In the genomic region with DNA sequence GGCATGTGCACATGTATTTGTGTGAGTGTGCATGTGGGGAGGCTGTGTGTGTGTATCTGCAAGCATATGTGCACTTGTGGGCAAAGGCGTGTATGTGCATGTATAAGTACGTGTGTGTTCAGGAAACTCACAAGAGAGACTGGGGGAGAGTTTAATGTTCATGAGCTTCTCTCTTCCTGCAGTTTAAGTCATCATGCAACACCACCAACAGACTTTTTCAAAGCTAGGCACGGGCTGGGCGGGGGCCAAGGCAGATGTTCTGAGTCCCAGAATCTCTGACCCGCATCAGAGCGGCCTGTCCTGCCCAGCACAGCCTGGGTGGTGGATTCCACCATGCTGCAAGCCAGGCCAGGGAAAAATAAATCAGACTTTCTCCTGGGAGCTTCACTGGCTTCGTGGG, we compare ENCODE assay signal across 8 cellular contexts.
DNase-seq lines count a peak whose midpoint lies in the region; ATAC-seq, FAIRE-seq and TF ChIP-seq lines count a peak whose summit lies in the region.

No MANE protein-coding gene starts in this region.

- H3K27ac ChIP-seq in foreskin keratinocyte (no peak overlapping the region), sigmoid colon (peak overlapping the region; percentile 74 to 85 (median 80))

- peak overlapping the region; percentile 70 for H3K4me3 Mint-ChIP-seq in activated CD4-positive, alpha-beta memory T cell treated with anti-CD3 and anti-CD28 coated beads, Interleukin-2, amount 10 ng/mL, durations not matched to agents 7 days and 5 days
- no peak overlapping the region for H3K4me3 Mint-ChIP-seq in Caco-2 (ENCODE audit: unreplicated experiment)

- DNase-seq in GM12891 (ENCODE audit: insufficient read length, low spot score) (no peak), foreskin keratinocyte (peak; percentile 31 to 41), sigmoid colon (no peak), NCI-H1436 treated with DMSO at 0.1 percent for 48 hours (lab: John Stamatoyannopoulos, UW) (no peak), Caco-2 (no peak), BE2C (no peak), NCI-H524 (lab: John Stamatoyannopoulos, UW) (no peak)
- no peak for DNase-seq in activated CD4-positive, alpha-beta memory T cell treated with anti-CD3 and anti-CD28 coated beads, Interleukin-2, amount 10 ng/mL, durations not matched to agents 7 days and 5 days

- 55 to 72% methylated on average over 7 of the region's 7 CpGs for WGBS in sigmoid colon, 2 donors

- TF ChIP-seq EP300 in sigmoid colon (IDR thresholded peaks at IDR 0.05): no peak

- H3K4me1 Mint-ChIP-seq in activated CD4-positive, alpha-beta memory T cell treated with anti-CD3 and anti-CD28 coated beads, Interleukin-2, amount 10 ng/mL, durations not matched to agents 7 days and 5 days: peaks cover 37% of the 10 kb centered on the region
- H3K4me1 Mint-ChIP-seq in Caco-2 (ENCODE audit: low read depth, unreplicated experiment): no peaks in the 10 kb centered on the region

- no peaks in the 10 kb centered on the region for H3K9me3 Mint-ChIP-seq in activated CD4-positive, alpha-beta memory T cell treated with anti-CD3 and anti-CD28 coated beads, Interleukin-2, amount 10 ng/mL, durations not matched to agents 7 days and 5 days
- no peaks in the 10 kb centered on the region for H3K9me3 Mint-ChIP-seq in Caco-2 (ENCODE audit: unreplicated experiment)

- H3K36me3 ChIP-seq in sigmoid colon (no peaks in the 10 kb centered on the region), Caco-2 (ENCODE audit: control insufficient read depth, insufficient read depth, low read length) (no peaks in the 10 kb centered on the region), BE2C (no peaks in the 10 kb centered on the region)

- POLR2A ChIA-PET in activated CD4-positive, alpha-beta memory T cell treated with anti-CD3 and anti-CD28 coated beads, Interleukin-2, amount 10 ng/mL, durations not matched to agents 7 days and 5 days (lab: Charles Lee): interaction anchor here (0.7 to 4.7 kb wide), 25 partner anchors 9 to 343 kb away, joined by 3 to 49 read pairs (median 4); partner anchors contain the start of genes ABCB9, ARL6IP4, MPHOSPH9 and MTRFR
- POLR2A ChIA-PET in Caco-2 (lab: Charles Lee): no interaction called here

- no peaks in the 10 kb centered on the region for H3K9me3 ChIP-seq in sigmoid colon
- H3K9me3 ChIP-seq in Caco-2: no peaks in the 10 kb centered on the region
- H3K9me3 ChIP-seq in BE2C: no peaks in the 10 kb centered on the region

- intact Hi-C loops in sigmoid colon (cut with DNase I): no loop called here
- intact Hi-C loops in Caco-2 (cut with micrococcal nuclease; ENCODE audit: unreplicated experiment): no loop called here

- H3K27ac Mint-ChIP-seq in activated CD4-positive, alpha-beta memory T cell treated with anti-CD3 and anti-CD28 coated beads, Interleukin-2, amount 10 ng/mL, durations not matched to agents 7 days and 5 days: peak overlapping the region; percentile 96
- H3K27ac Mint-ChIP-seq in Caco-2 (ENCODE audit: unreplicated experiment): no peak overlapping the region

- H3K36me3 Mint-ChIP-seq in activated CD4-positive, alpha-beta memory T cell treated with anti-CD3 and anti-CD28 coated beads, Interleukin-2, amount 10 ng/mL, durations not matched to agents 7 days and 5 days (ENCODE audit: low read depth): no peaks in the 10 kb centered on the region
- H3K36me3 Mint-ChIP-seq in Caco-2 (ENCODE audit: insufficient read depth, unreplicated experiment): no peaks in the 10 kb centered on the region

- no peaks in the 10 kb centered on the region for H3K27me3 Mint-ChIP-seq in activated CD4-positive, alpha-beta memory T cell treated with anti-CD3 and anti-CD28 coated beads, Interleukin-2, amount 10 ng/mL, durations not matched to agents 7 days and 5 days
- no peaks in the 10 kb centered on the region for H3K27me3 Mint-ChIP-seq in Caco-2 (ENCODE audit: insufficient read depth, unreplicated experiment)

- ATAC-seq in foreskin keratinocyte: no peak

- no peak for TF ChIP-seq POLR2A in GM12891 (IDR thresholded peaks at IDR 0.05; ENCODE audit: low read depth, low read length)
- no peak for TF ChIP-seq POLR2A in sigmoid colon (IDR thresholded peaks at IDR 0.05)

- TF ChIP-seq CTCF in foreskin keratinocyte (conservative IDR thresholded peaks at IDR 0.05) (no peak), sigmoid colon (IDR thresholded peaks at IDR 0.05) (no peak), Caco-2 (IDR thresholded peaks at IDR 0.05; ENCODE audit: insufficient read depth in 1 of 2, low read depth in 1 of 2, low read length in 1 of 2, severe bottlenecking in 1 of 2, unreplicated experiment in 1 of 2) (no peak), BE2C (IDR thresholded peaks at IDR 0.05; ENCODE audit: low read depth, low read length) (no peak)

- H3K4me3 ChIP-seq in sigmoid colon (peak overlapping the region in 3 of 4 donors; percentile 12 to 25 (median 16)), Caco-2 (ENCODE audit: low read depth, low read length) (no peak overlapping the region), BE2C (ENCODE audit: low read depth, low read length) (no peak overlapping the region)

- FAIRE-seq in GM12891 (lab: Jason Lieb, UNC): peak; percentile 76

- H3K4me1 ChIP-seq in foreskin keratinocyte (peaks cover 11% of the 10 kb centered on the region), sigmoid colon (peaks cover 0 to 67% (median 64%) of the 10 kb centered on the region in 4 donors), Caco-2 (peaks cover 4% of the 10 kb centered on the region; the same call in 1 of the 2 replicates), BE2C (peaks cover 9% of the 10 kb centered on the region)

- H3K27me3 ChIP-seq in foreskin keratinocyte: peaks cover 3% of the 10 kb centered on the region
- H3K27me3 ChIP-seq in sigmoid colon: no peaks in the 10 kb centered on the region
- H3K27me3 ChIP-seq in Caco-2 (replicated peaks; ENCODE audit: control insufficient read depth, insufficient read depth, low read length): no peaks in the 10 kb centered on the region
- no peaks in the 10 kb centered on the region for H3K27me3 ChIP-seq in BE2C

- CTCF ChIA-PET in activated CD4-positive, alpha-beta memory T cell treated with anti-CD3 and anti-CD28 coated beads, Interleukin-2, amount 10 ng/mL, durations not matched to agents 7 days and 5 days (lab: Charles Lee): interaction anchor here (0.6 to 2.5 kb wide), 20 partner anchors 10 to 281 kb away, joined by 3 to 17 read pairs (median 4); partner anchors contain the start of genes MPHOSPH9, OGFOD2 and PITPNM2
- CTCF ChIA-PET in Caco-2 (lab: Charles Lee): no interaction called here

- no TSS peak for BruUV-seq in Caco-2 (replicated peaks; lab: Mats Ljungman, UMichigan)

TF ChIP-seq in GM12891, 5 proteins besides CTCF, POLR2A, EP300 and RAD21:
- TF ChIP-seq PAX5 (IDR thresholded peaks at IDR 0.05; ENCODE audit: insufficient read depth, low read length, severe bottlenecking): no peak
- TF ChIP-seq TAF1 (IDR thresholded peaks at IDR 0.05; ENCODE audit: low read depth, low read length): no peak
- no peak for TF ChIP-seq POLR2AphosphoS5 (IDR thresholded peaks at IDR 0.05; ENCODE audit: low read depth, low read length)
- no peak for TF ChIP-seq POU2F2 (IDR thresholded peaks at IDR 0.05; ENCODE audit: low read depth, low read length)
- no peak for TF ChIP-seq SPI1 (IDR thresholded peaks at IDR 0.05; ENCODE audit: low read depth, low read length)

Comparison
In these comparisons a context has a peak if more than half of its experiments do, and no peak if none do; other contexts are left out.
1. DNase-seq: peak in foreskin keratinocyte (2 of 2); none in GM12891 (single experiment), activated CD4-positive, alpha-beta memory T cell treated with anti-CD3 and anti-CD28 coated beads, Interleukin-2, amount 10 ng/mL, durations not matched to agents 7 days and 5 days (single experiment), sigmoid colon (single experiment), NCI-H1436 treated with DMSO at 0.1 percent for 48 hours (single experiment), Caco-2 (0 of 2), BE2C (single experiment) and NCI-H524 (0 of 2).
2. H3K4me3 ChIP-seq: peak in sigmoid colon (3 of 4); none in Caco-2 (single experiment) and BE2C (single experiment).